In the genomic region with DNA sequence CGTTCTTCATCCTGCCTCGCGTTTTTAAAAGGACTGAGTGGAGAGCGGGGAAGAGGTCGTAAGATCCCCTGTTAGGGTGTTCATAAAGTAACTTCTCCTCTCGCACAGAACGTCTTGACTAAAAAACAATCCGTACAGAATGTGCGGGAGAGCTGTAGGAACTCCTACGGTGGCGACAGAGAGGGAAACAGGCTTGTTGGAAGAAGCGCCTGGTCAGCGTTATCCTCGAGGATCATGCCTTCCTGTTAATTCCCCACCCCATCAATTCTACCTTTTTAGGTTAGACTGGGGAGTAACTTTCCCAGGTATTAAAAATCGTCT, we compare ENCODE assay signal across 8 cellular contexts. TPM values are rescaled to one million over a fixed set of nuclear protein-coding genes. Genes with fewer than 3 reads are reported as not detected.
DNase-seq lines count a peak whose midpoint lies in the region; FAIRE-seq and TF ChIP-seq lines count a peak whose summit lies in the region.

No MANE protein-coding gene starts in this region.

- TF ChIP-seq CTCF in astrocyte of the spinal cord (IDR thresholded peaks at IDR 0.05; ENCODE audit: low read depth, low read length) (no peak), keratinocyte (optimal IDR thresholded peaks at IDR 0.05 in 1 of 3, IDR thresholded peaks at IDR 0.05 in 1 of 3, conservative IDR thresholded peaks at IDR 0.05 in 1 of 3; ENCODE audit: extremely low read depth in 1 of 3, insufficient read depth in 2 of 3, low read length in 3 of 3) (no peak)

- H3K9me3 ChIP-seq in MG63: no peaks in the 10 kb centered on the region
- no peaks in the 10 kb centered on the region for H3K9me3 ChIP-seq in keratinocyte (ENCODE audit: control insufficient read depth, low read depth, low read length)
- no peaks in the 10 kb centered on the region for H3K9me3 ChIP-seq in stomach smooth muscle (ENCODE audit: control insufficient read depth in 2 of 2, low read length in 2 of 2)

- peak overlapping the region; percentile 99 for H3K4me2 ChIP-seq in keratinocyte (ENCODE audit: control insufficient read depth, extremely low read depth, insufficient read depth, low read depth, low read length)

- dilution Hi-C loops in keratinocyte (cut with MboI; ENCODE audit: extremely low pct_ligation_motif_present, low sequenced_read_pairs): no loop called here

- in situ Hi-C loops in astrocyte of the spinal cord (cut with HindIII; ENCODE audit: low sequenced_read_pairs): no loop called here

- peaks cover 14% of the 10 kb centered on the region for H3K36me3 ChIP-seq in MG63
- peaks cover 2 to 8% of the 10 kb centered on the region in 2 experiments for H3K36me3 ChIP-seq in keratinocyte (ENCODE audit: control insufficient read depth in 2 of 2, extremely low read depth in 1 of 2, insufficient read depth in 2 of 2, low read length in 2 of 2)
- H3K36me3 ChIP-seq in stomach smooth muscle (ENCODE audit: control insufficient read depth in 2 of 2, insufficient read depth in 2 of 2, low read length in 2 of 2): peaks cover 0 to 3% of the 10 kb centered on the region in 2 donors

- peaks cover 45% of the 10 kb centered on the region for H3K79me2 ChIP-seq in keratinocyte (ENCODE audit: control insufficient read depth, insufficient read depth, low read length)

- no peaks in the 10 kb centered on the region for H4K20me1 ChIP-seq in keratinocyte (ENCODE audit: control insufficient read depth, extremely low read depth, insufficient read depth, low read length)

- peak overlapping the region; percentile 90 for H3K4me3 ChIP-seq in MG63
- peak overlapping the region; percentile 91 for H3K4me3 ChIP-seq in astrocyte of the spinal cord (ENCODE audit: low read depth, low read length)
- H3K4me3 ChIP-seq in keratinocyte (ENCODE audit: control insufficient read depth in 2 of 3, extremely low read depth in 1 of 3, insufficient read depth in 2 of 3, low read depth in 1 of 3, low read length in 3 of 3): peak overlapping the region; percentile 94 to 100 (median 97)
- H3K4me3 ChIP-seq in stomach smooth muscle (ENCODE audit: low read length in 2 of 2): peak overlapping the region; percentile 69 to 89

- no peak for TF ChIP-seq POLR2A in H54 (IDR thresholded peaks at IDR 0.05; ENCODE audit: low read depth, low read length)

- FAIRE-seq in H54 (lab: Jason Lieb, UNC): peak; percentile 77
- peak; percentile 34 for FAIRE-seq in keratinocyte (lab: Jason Lieb, UNC)

- no peaks in the 10 kb centered on the region for H3K9me1 ChIP-seq in keratinocyte (ENCODE audit: control insufficient read depth, extremely low read depth, insufficient read depth, low read length)

- H2AFZ ChIP-seq in keratinocyte (ENCODE audit: control insufficient read depth, low read length): peak overlapping the region; percentile 99

- no peaks in the 10 kb centered on the region for H3K27me3 ChIP-seq in MG63
- H3K27me3 ChIP-seq in keratinocyte (ENCODE audit: control insufficient read depth, extremely low read depth, insufficient read depth, low read length): no peaks in the 10 kb centered on the region
- no peaks in the 10 kb centered on the region for H3K27me3 ChIP-seq in stomach smooth muscle (ENCODE audit: control insufficient read depth in 1 of 2, insufficient read depth in 2 of 2, low read length in 2 of 2)

- peak overlapping the region; percentile 97 for H3K9ac ChIP-seq in keratinocyte (ENCODE audit: control insufficient read depth, extremely low read depth, insufficient read depth, low read length)
- H3K9ac ChIP-seq in stomach smooth muscle (ENCODE audit: low read length in 2 of 2): peak overlapping the region; percentile 83 to 88

- H3K27ac ChIP-seq in keratinocyte (ENCODE audit: control insufficient read depth, insufficient read depth, low read length) (peak overlapping the region; percentile 92), stomach smooth muscle (ENCODE audit: low read length) (peak overlapping the region; percentile 79)

- DNase-seq in NCI-H345 (lab: John Stamatoyannopoulos, UW): peak; percentile 60
- no peak for DNase-seq in NCI-H345 treated with DMSO at 0.1 percent for 48 hours (lab: John Stamatoyannopoulos, UW; ENCODE audit: unreplicated experiment)
- DNase-seq in H54 (ENCODE audit: insufficient read length, low spot score): no peak
- DNase-seq in MG63: no peak
- peak; percentile 76 for DNase-seq in astrocyte of the spinal cord (ENCODE audit: low read depth, low spot score)
- DNase-seq in keratinocyte (ENCODE audit: low read depth, low spot score): no peak
- no peak for DNase-seq in activated gamma-delta T cell (lab: John Stamatoyannopoulos, UW)

- H3K4me1 ChIP-seq in keratinocyte (ENCODE audit: control insufficient read depth, extremely low read depth, insufficient read depth, low read length) (peaks cover 17% of the 10 kb centered on the region), stomach smooth muscle (ENCODE audit: control insufficient read depth, insufficient read depth, low read length) (peaks cover 6% of the 10 kb centered on the region)

RNA-seq across cellular contexts. Expression of gene WASHC4, which starts 0.4 kb away (rescaled TPM):
- 28.3 and 33.1 TPM in 2 replicates for total RNA-seq in MG63 (2014; rRNA removed; shearing (Covaris generic); ENCODE audit: low replicate concordance)
- polyA plus RNA-seq in keratinocyte: 32.4 to 58.1 TPM (median 42.0 TPM) in 3 replicates
- 133 TPM for polyA plus RNA-seq in keratinocyte (2011; ENCODE audit: low read depth)
- polyA plus RNA-seq in keratinocyte (2011; cell fraction: cytosol; rRNA removed): 15.6 and 38.8 TPM in 2 replicates
- 43.8 and 66.8 TPM in 2 replicates for polyA plus RNA-seq in keratinocyte (2011; cell fraction: nucleus; rRNA removed)
- polyA plus RNA-seq in keratinocyte (2012; ENCODE audit: low replicate concordance): 21.1 and 26.7 TPM in 2 replicates
- polyA minus RNA-seq in keratinocyte: 12.1 to 76.6 TPM (median 45.0 TPM) in 3 replicates
- polyA minus RNA-seq in keratinocyte (2011; cell fraction: cytosol; rRNA and poly(A)+ RNA removed): 42.2 TPM
- polyA minus RNA-seq in keratinocyte (2011; cell fraction: nucleus; rRNA and poly(A)+ RNA removed): 79.6 and 138 TPM in 2 replicates

RNA-seq across cellular contexts. Expression of gene ALDH1L2, which starts 22.9 kb away (rescaled TPM):
- 10.5 and 11.2 TPM in 2 replicates for total RNA-seq in MG63 (2014; rRNA removed; shearing (Covaris generic); ENCODE audit: low replicate concordance)
- polyA plus RNA-seq in keratinocyte: 0.90 to 1.8 TPM (median 1.5 TPM) in 3 replicates
- 2.5 TPM for polyA plus RNA-seq in keratinocyte (2011; ENCODE audit: low read depth)
- 0.79 and 2.0 TPM in 2 replicates for polyA plus RNA-seq in keratinocyte (2011; cell fraction: cytosol; rRNA removed)
- polyA plus RNA-seq in keratinocyte (2011; cell fraction: nucleus; rRNA removed): 2.9 and 3.5 TPM in 2 replicates
- 0.87 and 1.4 TPM in 2 replicates for polyA plus RNA-seq in keratinocyte (2012; ENCODE audit: low replicate concordance)
- 0.49 to 2.3 TPM (median 0.79 TPM) in 3 replicates for polyA minus RNA-seq in keratinocyte
- 1.7 TPM for polyA minus RNA-seq in keratinocyte (2011; cell fraction: cytosol; rRNA and poly(A)+ RNA removed)
- polyA minus RNA-seq in keratinocyte (2011; cell fraction: nucleus; rRNA and poly(A)+ RNA removed): 2.7 and 3.4 TPM in 2 replicates

Comparison
In these comparisons a context has a peak if more than half of its experiments do, and no peak if none do; other contexts are left out.
1. DNase-seq: peak in NCI-H345 (single experiment) and astrocyte of the spinal cord (single experiment); none in NCI-H345 treated with DMSO at 0.1 percent for 48 hours (single experiment), H54 (single experiment), MG63 (single experiment), keratinocyte (single experiment) and activated gamma-delta T cell (single experiment).
2. Peak in every context shown above with its lines, with median percentiles within 50 percentile points of each other: H3K4me3 ChIP-seq.